8 cellular contexts compared by ENCODE assay signal in the genomic region with DNA sequence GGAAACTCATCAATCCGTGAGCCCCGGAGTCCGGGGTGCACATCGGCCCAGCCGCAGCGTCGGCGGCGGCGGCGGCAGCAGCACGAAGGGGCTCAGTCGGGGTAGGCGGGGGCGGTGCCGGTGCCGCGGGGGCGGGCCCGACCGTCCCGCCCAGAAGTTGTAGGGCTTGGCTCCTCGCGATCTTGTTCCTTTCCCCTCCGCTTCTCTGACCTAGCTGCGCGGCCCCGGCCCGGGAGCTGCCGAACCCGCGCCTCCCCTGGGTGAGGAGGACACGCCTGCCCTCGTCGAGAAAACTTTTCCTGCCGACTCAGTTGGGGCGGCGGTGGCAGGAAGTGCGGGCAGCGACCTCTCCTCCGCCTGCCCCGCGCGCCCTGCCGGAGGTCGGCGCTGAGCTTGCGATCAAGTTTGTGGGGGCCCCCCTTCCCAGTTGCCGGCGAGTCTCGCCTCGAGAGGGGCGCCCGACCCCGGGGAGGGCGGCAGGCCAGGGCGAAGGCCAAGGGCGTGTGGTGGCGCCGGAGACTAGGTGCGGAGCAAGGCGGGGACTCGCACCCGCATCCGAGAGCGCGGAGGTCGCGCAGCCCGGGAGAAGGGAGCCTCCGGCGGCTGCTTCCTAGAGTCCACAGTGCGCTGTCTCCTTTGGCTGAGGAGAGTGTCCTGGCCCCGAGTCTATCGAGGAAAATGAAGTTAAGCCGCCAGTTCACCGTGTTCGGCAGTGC. TPM values are rescaled to one million over a fixed set of nuclear protein-coding genes. Genes with fewer than 3 reads are reported as not detected.
DNase-seq lines count a peak whose midpoint lies in the region; ATAC-seq and TF ChIP-seq lines count a peak whose summit lies in the region.

A gene (plus strand): TSS at position 188 of the 716 bp plus-strand sequence. CDS start 491 bp downstream, at position 679.

- no peak for TF ChIP-seq EP300 in gastroesophageal sphincter (IDR thresholded peaks at IDR 0.05)

- CTCF ChIA-PET in activated naive CD4-positive, alpha-beta T cell treated with anti-CD3 and anti-CD28 coated beads for 36 hours (lab: Charles Lee), result interaction anchor here (0.6 to 2.1 kb wide), 6 partner anchors 12 to 383 kb away, joined by 3 to 6 read pairs (median 4); no protein-coding TSS in a partner anchor

- TF ChIP-seq POLR2A in gastroesophageal sphincter (IDR thresholded peaks at IDR 0.05), result peak; percentile 41 to 54

- no CpG with 5 or more reads among the region's 78 CpGs for WGBS in gastroesophageal sphincter (ENCODE audit: low coverage in 1 of 2), 2 donors

- peaks cover 38% of the 10 kb centered on the region for H3K4me1 Mint-ChIP-seq in activated naive CD4-positive, alpha-beta T cell treated with anti-CD3 and anti-CD28 coated beads for 36 hours (ENCODE audit: low read depth)

- intact Hi-C loops in activated naive CD4-positive, alpha-beta T cell treated with anti-CD3 and anti-CD28 coated beads for 36 hours (cut with micrococcal nuclease), result loop anchor here (1.0 to 10.0 kb wide), 20 partner anchors 33 to 1565 kb away; a partner anchor contains a TSS

- TF ChIP-seq CTCF in gastroesophageal sphincter (IDR thresholded peaks at IDR 0.05), result peak in 1 of 4 experiments; percentile 22
- TF ChIP-seq CTCF in omental fat pad (IDR thresholded peaks at IDR 0.05), result no peak
- TF ChIP-seq CTCF in thoracic aorta (IDR thresholded peaks at IDR 0.05), result no peak

- peaks cover 1% of the 10 kb centered on the region for H3K36me3 Mint-ChIP-seq in activated naive CD4-positive, alpha-beta T cell treated with anti-CD3 and anti-CD28 coated beads for 36 hours (ENCODE audit: low read depth)

- H3K27ac Mint-ChIP-seq in activated naive CD4-positive, alpha-beta T cell treated with anti-CD3 and anti-CD28 coated beads for 36 hours, result peak within 1 kb of the TSS; percentile 92

- peak; percentile 60 for DNase-seq in DMS53 treated with DMSO at 0.1 percent for 48 hours (lab: John Stamatoyannopoulos, UW; ENCODE audit: unreplicated experiment)
- peak; percentile 61 for DNase-seq in HuH-7 (ENCODE audit: low spot score)
- DNase-seq in SJCRH30, result peak; percentile 77 to 79
- peak; percentile 75 for DNase-seq in activated naive CD4-positive, alpha-beta T cell treated with anti-CD3 and anti-CD28 coated beads for 36 hours
- DNase-seq in omental fat pad (ENCODE audit: low spot score), result peak; percentile 35
- peak; percentile 42 for DNase-seq in thoracic aorta (ENCODE audit: low spot score)

- ATAC-seq in GM21526 (IDR thresholded peaks at IDR 0.05; ENCODE audit: low FRiP score, unreplicated experiment), result peak; percentile 54
- ATAC-seq in gastroesophageal sphincter, result peak; percentile 80
- ATAC-seq in omental fat pad (ENCODE audit: low FRiP score), result peak; percentile 65
- ATAC-seq in thoracic aorta (ENCODE audit: insufficient number of reproducible peaks, low FRiP score, low read depth), result peak; percentile 67

- H3K27ac ChIP-seq in SJCRH30, result peak within 1 kb of the TSS; percentile 80
- H3K27ac ChIP-seq in gastroesophageal sphincter, result peak within 1 kb of the TSS; percentile 91 to 99 (median 94)
- H3K27ac ChIP-seq in thoracic aorta, result peak within 1 kb of the TSS; percentile 97 to 98

- peaks cover 4% of the 10 kb centered on the region for H3K9me3 Mint-ChIP-seq in activated naive CD4-positive, alpha-beta T cell treated with anti-CD3 and anti-CD28 coated beads for 36 hours

- H3K27me3 Mint-ChIP-seq in activated naive CD4-positive, alpha-beta T cell treated with anti-CD3 and anti-CD28 coated beads for 36 hours (ENCODE audit: low read depth), result no peaks in the 10 kb centered on the region

- H3K4me3 ChIP-seq in SJCRH30, result peak within 1 kb of the TSS; percentile 73
- peak within 1 kb of the TSS; percentile 78 to 85 for H3K4me3 ChIP-seq in gastroesophageal sphincter
- H3K4me3 ChIP-seq in thoracic aorta, result peak within 1 kb of the TSS; percentile 96

- H3K9me3 ChIP-seq in SJCRH30 (replicated peaks) (no peaks in the 10 kb centered on the region), gastroesophageal sphincter (peaks cover 0 to 10% (median 0%) of the 10 kb centered on the region in 3 donors), thoracic aorta (no peaks in the 10 kb centered on the region)

- H3K36me3 ChIP-seq in SJCRH30 (no peaks in the 10 kb centered on the region), gastroesophageal sphincter (no peaks in the 10 kb centered on the region), thoracic aorta (no peaks in the 10 kb centered on the region)

- H3K4me1 ChIP-seq in SJCRH30, result peaks cover 6% of the 10 kb centered on the region; the same call in 1 of the 2 replicates
- H3K4me1 ChIP-seq in gastroesophageal sphincter, result peaks cover 2 to 46% (median 8%) of the 10 kb centered on the region in 3 donors
- H3K4me1 ChIP-seq in thoracic aorta (ENCODE audit: control insufficient read depth in 1 of 2, low read depth in 2 of 2), result peaks cover 18 to 27% of the 10 kb centered on the region in 2 donors

- H3K27me3 ChIP-seq in SJCRH30 (no peaks in the 10 kb centered on the region), gastroesophageal sphincter (no peaks in the 10 kb centered on the region), thoracic aorta (replicated peaks; ENCODE audit: insufficient read depth) (no peaks in the 10 kb centered on the region)

- H3K4me3 Mint-ChIP-seq in activated naive CD4-positive, alpha-beta T cell treated with anti-CD3 and anti-CD28 coated beads for 36 hours, result peak within 1 kb of the TSS; percentile 89

RNA-seq across cellular contexts. Expression of the gene that starts here (rescaled TPM):
- 40.8 and 45.8 TPM in 2 replicates for total RNA-seq in SJCRH30 (2014; rRNA removed; shearing (Covaris generic))
- total RNA-seq in activated naive CD4-positive, alpha-beta T cell treated with anti-CD3 and anti-CD28 coated beads for 36 hours, result 10 to 100 TPM; 50.1 to 52.3 TPM
- 10 to 100 TPM; 19.6 to 55.6 (median 34.1) TPM for total RNA-seq in gastroesophageal sphincter
- 10 to 100 TPM; 38.3 to 51.9 (median 46.2) TPM for total RNA-seq in omental fat pad
- total RNA-seq in thoracic aorta, result 10 to 100 TPM; 64.8 to 82.8 TPM

Comparison
In these comparisons a context has a peak if more than half of its experiments do, and no peak if none do; other contexts are left out.
1. Peak in every context shown above with its lines: DNase-seq, ATAC-seq, H3K4me3 ChIP-seq and H3K27ac ChIP-seq.